ENCODE assay signal across 20 cellular contexts in genomic region chr15:57290826-57291225, GRCh38.
A peak's percentile ranks its signal among the peaks of the same experiment; 100 is the strongest.
DNase-seq lines count a peak whose midpoint lies in the region; ATAC-seq and TF ChIP-seq lines count a peak whose summit lies in the region.
"Had no signal": no experiment of that assay in that cellular context is flagged by ENCODE, and none has a peak within 500 bp of the region (broad histone marks: within the 10 kb centered on the region; RNA-seq: fewer than 3 reads in every experiment).

No MANE protein-coding gene starts in this region.

- POLR2A ChIA-PET in HEK293T (lab: Yijun Ruan, JAX), result no interaction called here

- CTCF ChIA-PET in HEK293T (lab: Yijun Ruan, JAX), result no interaction called here

- no peak overlapping the region for H3K4me3 ChIP-seq in AG10803 (ENCODE audit: low read length)
- H3K4me3 ChIP-seq: A549; BLaER1 treated with 17β-estradiol and CSF1 and Interleukin-3, amounts not matched to agents 10 nM and 100 nM; GM12878; GM23338; K562 had no signal

- peak overlapping the region in 2 of 4 donors; percentile 56 to 61 for H3K4me3 Mint-ChIP-seq in IgD-negative memory B cell
- H3K4me3 Mint-ChIP-seq in endothelial cell (ENCODE audit: unreplicated experiment), result peak overlapping the region; percentile 76
- no peak overlapping the region for H3K4me3 Mint-ChIP-seq in stimulated activated memory B cell treated with anti-CD40 and anti-IgM and Interleukin-4, amounts not matched to agents 10 μg/mL and 1 μg/mL and 100 μg/mL, for 72 hours
- H3K4me3 Mint-ChIP-seq: CD8-positive, alpha-beta T cell; GM23338; HFFc6 had no signal

- no peak for ATAC-seq in stimulated activated memory B cell treated with anti-CD40 and anti-IgM and Interleukin-4, amounts not matched to agents 10 μg/mL and 1 μg/mL and 100 μg/mL, for 72 hours
- ATAC-seq in HG03095 (IDR thresholded peaks at IDR 0.05; ENCODE audit: unreplicated experiment), result no peak
- ATAC-seq: A549; CD8-positive, alpha-beta T cell; GM12878; GM23338; K562 had no signal

- H3K36me3 Mint-ChIP-seq in IgD-negative memory B cell (peaks cover 8% of the 10 kb centered on the region), endothelial cell (ENCODE audit: low read depth, unreplicated experiment) (peaks cover 21% of the 10 kb centered on the region)
- H3K36me3 Mint-ChIP-seq in stimulated activated memory B cell treated with anti-CD40 and anti-IgM and Interleukin-4, amounts not matched to agents 10 μg/mL and 1 μg/mL and 100 μg/mL, for 72 hours, result peaks cover 34% of the 10 kb centered on the region

- H3K9me3 Mint-ChIP-seq in IgD-negative memory B cell, result peaks cover 0 to 3% (median 0%) of the 10 kb centered on the region in 3 donors
- H3K9me3 Mint-ChIP-seq in endothelial cell (ENCODE audit: unreplicated experiment), result no peaks in the 10 kb centered on the region
- H3K9me3 Mint-ChIP-seq in stimulated activated memory B cell treated with anti-CD40 and anti-IgM and Interleukin-4, amounts not matched to agents 10 μg/mL and 1 μg/mL and 100 μg/mL, for 72 hours, result no peaks in the 10 kb centered on the region
- H3K9me3 Mint-ChIP-seq: HFFc6 had no signal

- H3K27ac Mint-ChIP-seq in IgD-negative memory B cell (peak overlapping the region in 2 of 3 donors; percentile 80 to 82), endothelial cell (ENCODE audit: unreplicated experiment) (no peak overlapping the region)
- peak overlapping the region; percentile 77 for H3K27ac Mint-ChIP-seq in stimulated activated memory B cell treated with anti-CD40 and anti-IgM and Interleukin-4, amounts not matched to agents 10 μg/mL and 1 μg/mL and 100 μg/mL, for 72 hours
- H3K27ac Mint-ChIP-seq: CD8-positive, alpha-beta T cell; GM23338; HFFc6 had no signal

- DNase-seq in AG10803 (ENCODE audit: low read depth) (peak; percentile 52), endothelial cell (ENCODE audit: low spot score) (no peak), HEK293T (ENCODE audit: extremely low spot score) (no peak), inferior parietal cortex (ENCODE audit: extremely low spot score) (no peak)
- DNase-seq: CD8-positive, alpha-beta T cell; COR-L47; DMS 273 treated with DMSO at 0.1 percent for 48 hours; DMS53; DND-41; EL; HCEC 1CT; HFFc6 had no signal

- H3K27me3 Mint-ChIP-seq in IgD-negative memory B cell (no peaks in the 10 kb centered on the region), endothelial cell (ENCODE audit: unreplicated experiment) (peaks cover 17% of the 10 kb centered on the region)
- no peaks in the 10 kb centered on the region for H3K27me3 Mint-ChIP-seq in stimulated activated memory B cell treated with anti-CD40 and anti-IgM and Interleukin-4, amounts not matched to agents 10 μg/mL and 1 μg/mL and 100 μg/mL, for 72 hours

- TF ChIP-seq CTCF in AG10803 (conservative IDR thresholded peaks at IDR 0.05; ENCODE audit: low read length) (no peak), endothelial cell (IDR thresholded peaks at IDR 0.05; ENCODE audit: unreplicated experiment) (no peak)

- H3K4me1 Mint-ChIP-seq in IgD-negative memory B cell (peaks cover 36 to 45% (median 42%) of the 10 kb centered on the region in 3 donors), endothelial cell (ENCODE audit: unreplicated experiment) (peaks cover 2% of the 10 kb centered on the region)
- peaks cover 40% of the 10 kb centered on the region for H3K4me1 Mint-ChIP-seq in stimulated activated memory B cell treated with anti-CD40 and anti-IgM and Interleukin-4, amounts not matched to agents 10 μg/mL and 1 μg/mL and 100 μg/mL, for 72 hours

TF ChIP-seq in HEK293T, 16 proteins besides CTCF, POLR2A, EP300 and RAD21:
- TF ChIP-seq NFRKB (IDR thresholded peaks at IDR 0.05) (no peak), ELF4 (IDR thresholded peaks at IDR 0.05) (no peak), TARDBP (IDR thresholded peaks at IDR 0.05) (no peak), HDGF (IDR thresholded peaks at IDR 0.05; ENCODE audit: borderline replicate concordance) (no peak), BHLHE40 (IDR thresholded peaks at IDR 0.05; ENCODE audit: borderline replicate concordance) (no peak), L3MBTL2 (conservative IDR thresholded peaks at IDR 0.05) (no peak), FOXA1 (IDR thresholded peaks at IDR 0.05) (no peak)
- TF ChIP-seq, protein P1, sequence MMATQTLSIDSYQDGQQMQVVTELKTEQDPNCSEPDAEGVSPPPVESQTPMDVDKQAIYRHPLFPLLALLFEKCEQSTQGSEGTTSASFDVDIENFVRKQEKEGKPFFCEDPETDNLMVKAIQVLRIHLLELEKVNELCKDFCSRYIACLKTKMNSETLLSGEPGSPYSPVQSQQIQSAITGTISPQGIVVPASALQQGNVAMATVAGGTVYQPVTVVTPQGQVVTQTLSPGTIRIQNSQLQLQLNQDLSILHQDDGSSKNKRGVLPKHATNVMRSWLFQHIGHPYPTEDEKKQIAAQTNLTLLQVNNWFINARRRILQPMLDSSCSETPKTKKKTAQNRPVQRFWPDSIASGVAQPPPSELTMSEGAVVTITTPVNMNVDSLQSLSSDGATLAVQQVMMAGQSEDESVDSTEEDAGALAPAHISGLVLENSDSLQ (IDR thresholded peaks at IDR 0.05), result no peak
